In the genomic region with DNA sequence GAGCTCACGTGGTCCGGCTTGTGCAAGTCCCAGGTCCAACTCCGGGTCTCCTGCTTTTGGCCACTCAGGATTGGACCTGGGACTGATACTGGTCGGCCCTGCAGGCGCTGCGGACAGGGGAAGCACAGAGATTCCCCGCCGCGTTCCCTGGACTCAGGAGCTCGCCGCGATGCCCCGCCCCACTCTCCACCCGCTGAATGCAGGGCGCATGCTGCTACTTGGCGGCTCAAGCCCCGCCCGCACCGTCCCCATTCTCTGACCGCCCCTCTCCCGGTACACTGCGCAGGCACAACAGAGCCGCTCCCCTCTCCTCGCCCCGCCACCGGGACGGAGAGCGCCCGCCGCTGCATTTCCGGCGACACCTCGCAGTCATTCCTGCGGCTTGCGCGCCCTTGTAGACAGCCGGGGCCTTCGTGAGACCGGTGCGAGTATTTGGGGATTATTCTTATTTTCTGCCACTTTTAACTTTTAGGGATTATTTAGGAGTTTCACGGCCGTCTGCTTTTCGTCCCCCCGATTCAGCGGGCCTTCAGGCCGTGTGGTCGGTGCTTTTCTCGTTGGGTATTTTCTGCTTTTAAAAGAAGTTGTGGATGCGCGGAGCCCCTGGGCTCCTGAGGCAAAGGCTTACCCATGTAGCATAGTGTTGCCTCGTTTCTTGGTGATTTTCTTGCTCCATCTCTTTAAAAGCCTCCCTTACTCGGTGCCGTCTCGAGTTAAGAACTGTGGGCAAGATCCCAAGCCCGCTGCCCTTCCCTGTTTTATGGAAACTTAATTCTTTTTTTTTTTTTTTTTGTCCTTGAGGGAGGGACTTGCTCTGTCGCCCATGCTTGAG, we compare ENCODE assay signal across 1 cellular context.
TF ChIP-seq lines count a peak whose summit lies in the region.

Gene TMEM14C (plus strand): TSS at position 251 of the 832 bp plus-strand sequence. CDS start 1,544 bp downstream, outside the sequence.

TF ChIP-seq in GM12878, 131 proteins besides CTCF, POLR2A, EP300 and RAD21 (continued from another document):
- no peak for TF ChIP-seq SIX5 (IDR thresholded peaks at IDR 0.05; ENCODE audit: low read depth, low read length, severe bottlenecking)
- TF ChIP-seq ASH2L (IDR thresholded peaks at IDR 0.05; ENCODE audit: borderline replicate concordance, low read depth), result no peak
- TF ChIP-seq RUNX3 (IDR thresholded peaks at IDR 0.05; ENCODE audit: low read length), result peak; percentile 60
- TF ChIP-seq KAT2A (conservative IDR thresholded peaks at IDR 0.05; ENCODE audit: control insufficient read depth, low read depth, low read length), result no peak
- TF ChIP-seq, protein P1, sequence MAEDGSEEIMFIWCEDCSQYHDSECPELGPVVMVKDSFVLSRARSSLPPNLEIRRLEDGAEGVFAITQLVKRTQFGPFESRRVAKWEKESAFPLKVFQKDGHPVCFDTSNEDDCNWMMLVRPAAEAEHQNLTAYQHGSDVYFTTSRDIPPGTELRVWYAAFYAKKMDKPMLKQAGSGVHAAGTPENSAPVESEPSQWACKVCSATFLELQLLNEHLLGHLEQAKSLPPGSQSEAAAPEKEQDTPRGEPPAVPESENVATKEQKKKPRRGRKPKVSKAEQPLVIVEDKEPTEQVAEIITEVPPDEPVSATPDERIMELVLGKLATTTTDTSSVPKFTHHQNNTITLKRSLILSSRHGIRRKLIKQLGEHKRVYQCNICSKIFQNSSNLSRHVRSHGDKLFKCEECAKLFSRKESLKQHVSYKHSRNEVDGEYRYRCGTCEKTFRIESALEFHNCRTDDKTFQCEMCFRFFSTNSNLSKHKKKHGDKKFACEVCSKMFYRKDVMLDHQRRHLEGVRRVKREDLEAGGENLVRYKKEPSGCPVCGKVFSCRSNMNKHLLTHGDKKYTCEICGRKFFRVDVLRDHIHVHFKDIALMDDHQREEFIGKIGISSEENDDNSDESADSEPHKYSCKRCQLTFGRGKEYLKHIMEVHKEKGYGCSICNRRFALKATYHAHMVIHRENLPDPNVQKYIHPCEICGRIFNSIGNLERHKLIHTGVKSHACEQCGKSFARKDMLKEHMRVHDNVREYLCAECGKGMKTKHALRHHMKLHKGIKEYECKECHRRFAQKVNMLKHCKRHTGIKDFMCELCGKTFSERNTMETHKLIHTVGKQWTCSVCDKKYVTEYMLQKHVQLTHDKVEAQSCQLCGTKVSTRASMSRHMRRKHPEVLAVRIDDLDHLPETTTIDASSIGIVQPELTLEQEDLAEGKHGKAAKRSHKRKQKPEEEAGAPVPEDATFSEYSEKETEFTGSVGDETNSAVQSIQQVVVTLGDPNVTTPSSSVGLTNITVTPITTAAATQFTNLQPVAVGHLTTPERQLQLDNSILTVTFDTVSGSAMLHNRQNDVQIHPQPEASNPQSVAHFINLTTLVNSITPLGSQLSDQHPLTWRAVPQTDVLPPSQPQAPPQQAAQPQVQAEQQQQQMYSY (CRISPR knock-in tag; IDR thresholded peaks at IDR 0.05), result no peak
- TF ChIP-seq TARDBP (IDR thresholded peaks at IDR 0.05; ENCODE audit: borderline replicate concordance), result no peak
- no peak for TF ChIP-seq ESRRA (IDR thresholded peaks at IDR 0.05; ENCODE audit: low read length)
- TF ChIP-seq ELK1 (IDR thresholded peaks at IDR 0.05; ENCODE audit: low read depth, low read length), result peak; percentile 40; the same call in 1 of the 2 replicates
- TF ChIP-seq LARP7 (IDR thresholded peaks at IDR 0.05), result peak; percentile 76; the same call in 1 of the 2 replicates
- TF ChIP-seq EED (IDR thresholded peaks at IDR 0.05; ENCODE audit: low read depth), result peak; percentile 66
- no peak for TF ChIP-seq SMC3 (IDR thresholded peaks at IDR 0.05; ENCODE audit: borderline replicate concordance, low read length)
- peak; percentile 84; the same call in 1 of the 2 replicates for TF ChIP-seq ZSCAN29 (IDR thresholded peaks at IDR 0.05)
- TF ChIP-seq HDAC6 (IDR thresholded peaks at IDR 0.05; ENCODE audit: unreplicated experiment), result no peak
- TF ChIP-seq CBX5 (IDR thresholded peaks at IDR 0.05; ENCODE audit: low read depth), result no peak
- TF ChIP-seq ZBTB4 (CRISPR knock-in tag; IDR thresholded peaks at IDR 0.05), result no peak
- peak; percentile 96 for TF ChIP-seq IKZF1 (conservative IDR thresholded peaks at IDR 0.05)
